Comparison of ENCODE assay signal across 35 cellular contexts in genomic region chr10:70747192-70747965, GRCh38. TPM values are rescaled to one million over a fixed set of nuclear protein-coding genes. Genes with fewer than 3 reads are reported as not detected.
"Had no signal": no experiment of that assay in that cellular context is flagged by ENCODE, and none has a peak within 500 bp of the region (broad histone marks: within the 10 kb centered on the region; RNA-seq: fewer than 3 reads in every experiment).

No MANE protein-coding gene starts in this region.

- H3K9me3 Mint-ChIP-seq: naive thymus-derived CD8-positive, alpha-beta T cell; stimulated activated naive B cell treated with anti-CD40 and anti-IgM and Interleukin-4, amounts not matched to agents 10 μg/mL and 1 μg/mL and 100 μg/mL, for 72 hours had no signal

- H3K27me3 Mint-ChIP-seq: activated CD4-positive, alpha-beta T cell treated with anti-CD3 and anti-CD28 coated beads for 36 hours; activated naive CD8-positive, alpha-beta T cell; naive thymus-derived CD8-positive, alpha-beta T cell; stimulated activated naive B cell treated with anti-CD40 and anti-IgM and Interleukin-4, amounts not matched to agents 10 μg/mL and 1 μg/mL and 100 μg/mL, for 72 hours had no signal

- H3K4me3 ChIP-seq: cardiac muscle cell, gastroesophageal sphincter, hepatocyte, lower lobe of right lung, right lobe of liver, vagina had no signal

- H3K9me3 ChIP-seq: gastroesophageal sphincter, lower lobe of right lung, neutrophil, right lobe of liver, vagina had no signal

- H3K27me3 ChIP-seq: cardiac muscle cell, gastroesophageal sphincter, hepatocyte, neutrophil, right lobe of liver, vagina had no signal

- H2AFZ ChIP-seq: hepatocyte had no signal

- ATAC-seq: activated CD4-positive, alpha-beta T cell treated with anti-CD3 and anti-CD28 coated beads for 36 hours; gastroesophageal sphincter; left colon; lower lobe of right lung; naive thymus-derived CD8-positive, alpha-beta T cell; right lobe of liver; stimulated activated naive B cell treated with anti-CD40 and anti-IgM and Interleukin-4, amounts not matched to agents 10 μg/mL and 1 μg/mL and 100 μg/mL, for 72 hours had no signal

- H3K36me3 ChIP-seq: cardiac muscle cell, gastroesophageal sphincter, lower lobe of right lung, neutrophil, right lobe of liver, vagina had no signal

- H3K4me1 ChIP-seq: right lobe of liver had no signal

- DNase-seq: activated CD4-positive, alpha-beta T cell treated with anti-CD3 and anti-CD28 coated beads for 36 hours; activated CD4-positive, CD25-positive, alpha-beta regulatory T cell; activated CD8-positive, alpha-beta memory T cell treated with anti-CD3 and anti-CD28 coated beads for 24 hours; activated effector memory CD4-positive, alpha-beta T cell treated with Interleukin-2 at 50 U/mL for 16 hours; activated naive CD4-positive, alpha-beta T cell treated with Interleukin-2 at 50 U/mL for 16 hours; anterior cingulate cortex; cerebellar nuclear complex; cortex of kidney; islet precursor cell; left colon; lower lobe of right lung; mesenchymal stem cell; naive thymus-derived CD8-positive, alpha-beta T cell; right lobe of liver; small intestine; stimulated activated CD4-positive, alpha-beta T cell treated with anti-CD3 and anti-CD28 coated beads, Interleukin-1b, Interleukin-23, amount 100 ng/mL, for 48 hours; stimulated activated CD4-positive, alpha-beta T cell treated with anti-CD3 and anti-CD28 coated beads, Interleukin-4, amount 100 ng/mL, for 4 hours; stimulated activated CD8-positive, alpha-beta memory T cell treated with anti-CD3 and anti-CD28 coated beads, Interleukin-4, amount 100 ng/mL, for 48 hours; stimulated activated naive B cell treated with anti-CD40 and anti-IgM and Interleukin-4, amounts not matched to agents 10 μg/mL and 1 μg/mL and 100 μg/mL, for 72 hours; trophoblast cell had no signal

- H3K27ac ChIP-seq: cardiac muscle cell, gastroesophageal sphincter, hepatocyte, lower lobe of right lung, neutrophil, right lobe of liver, vagina had no signal

- H3K27ac Mint-ChIP-seq: activated CD4-positive, alpha-beta T cell treated with anti-CD3 and anti-CD28 coated beads for 36 hours; activated naive CD8-positive, alpha-beta T cell; progenitor cell of endocrine pancreas; stimulated activated naive B cell treated with anti-CD40 and anti-IgM and Interleukin-4, amounts not matched to agents 10 μg/mL and 1 μg/mL and 100 μg/mL, for 72 hours had no signal

- H3K79me2 ChIP-seq: hepatocyte had no signal

- FAIRE-seq: endothelial cell of umbilical vein, small intestine had no signal

- H3K36me3 Mint-ChIP-seq: activated naive CD8-positive, alpha-beta T cell; naive thymus-derived CD8-positive, alpha-beta T cell; stimulated activated naive B cell treated with anti-CD40 and anti-IgM and Interleukin-4, amounts not matched to agents 10 μg/mL and 1 μg/mL and 100 μg/mL, for 72 hours had no signal

- H3K4me2 ChIP-seq: hepatocyte had no signal

- H3K4me3 Mint-ChIP-seq: activated CD4-positive, alpha-beta T cell treated with anti-CD3 and anti-CD28 coated beads for 36 hours; activated naive CD8-positive, alpha-beta T cell; naive thymus-derived CD8-positive, alpha-beta T cell; stimulated activated naive B cell treated with anti-CD40 and anti-IgM and Interleukin-4, amounts not matched to agents 10 μg/mL and 1 μg/mL and 100 μg/mL, for 72 hours had no signal

RNA-seq across cellular contexts. Expression of gene TBATA, which starts 37.8 kb away (rescaled TPM):
- total RNA-seq: activated CD4-positive, alpha-beta T cell treated with anti-CD3 and anti-CD28 coated beads for 36 hours; cardiac muscle cell; endothelial cell of umbilical vein; fibroblast of lung; fibroblast of villous mesenchyme; gastroesophageal sphincter; hepatocyte; left colon; lower lobe of right lung; naive thymus-derived CD8-positive, alpha-beta T cell; osteocyte; progenitor cell of endocrine pancreas; renal cortical epithelial cell; right lobe of liver; T-helper 1 cell treated with Interleukin-12 subunit alpha and Interleukin-12 subunit beta and Interleukin-4 antibody, amounts not matched to agents 30 ng/mL and 1 ng/mL, for 36 hours; temporal lobe; vagina had no signal
- polyA plus RNA-seq: cardiac muscle cell; endothelial cell of umbilical vein; esophagus; fibroblast of lung; hepatocyte; naive thymus-derived CD8-positive, alpha-beta T cell; small intestine had no signal
